Comparison of ENCODE assay signal across 8 cellular contexts in the genomic region with DNA sequence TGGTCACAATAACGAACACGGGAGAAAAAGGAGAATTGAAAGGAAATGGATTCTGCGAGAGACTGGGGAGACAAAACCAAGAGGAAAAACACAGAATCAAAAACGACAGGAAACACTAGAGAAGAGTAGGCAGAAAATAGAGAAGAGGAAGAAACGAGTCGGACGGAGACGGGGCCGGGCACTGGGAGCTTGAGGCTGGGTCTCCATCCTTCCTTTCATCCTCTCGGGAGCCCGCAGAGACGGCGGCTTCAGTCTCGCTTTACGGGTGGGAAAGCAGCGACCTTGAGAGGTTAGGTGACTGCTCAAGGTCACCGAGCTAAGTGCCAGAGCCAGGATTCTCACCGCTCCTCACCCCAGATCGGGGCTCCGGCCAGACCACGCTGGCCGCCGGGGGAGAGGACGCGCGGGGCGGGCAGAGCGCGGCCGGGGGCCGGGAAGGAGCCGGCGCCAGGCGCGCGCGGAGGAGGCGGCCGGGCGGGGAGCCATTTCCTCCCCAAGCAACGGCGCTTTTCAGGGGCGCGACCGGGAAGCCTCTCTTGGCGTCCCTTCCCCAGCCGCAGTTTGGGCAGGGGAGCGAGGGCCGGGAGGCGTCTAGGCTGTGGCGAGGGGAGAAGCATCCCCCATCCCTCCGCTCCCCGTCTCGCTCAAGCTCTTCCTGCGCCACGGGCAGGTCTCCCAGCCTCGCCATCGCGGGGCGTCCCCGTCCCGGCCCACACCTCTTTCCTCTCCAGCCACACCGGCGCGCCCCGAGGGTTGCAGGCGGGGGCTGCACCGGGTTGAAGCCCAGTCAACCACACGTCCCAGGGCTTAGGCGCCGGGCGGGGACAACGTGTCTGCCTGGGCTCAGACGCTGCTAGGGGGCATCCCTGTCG. TPM values are rescaled to one million over a fixed set of nuclear protein-coding genes. Genes with fewer than 3 reads are reported as not detected.
DNase-seq lines count a peak whose midpoint lies in the region; ATAC-seq and TF ChIP-seq lines count a peak whose summit lies in the region.

No MANE protein-coding gene starts in this region.

- peak overlapping the region; percentile 64 for H3K9ac ChIP-seq in Karpas-422 (ENCODE audit: low read length)
- H3K9ac ChIP-seq in duodenal mucosa (ENCODE audit: low read depth in 1 of 2, low read length in 2 of 2): peak overlapping the region in 1 of 2 donors; percentile 10

- H2AFZ ChIP-seq in Karpas-422 (ENCODE audit: low read length): peak overlapping the region; percentile 97

- H3K79me2 ChIP-seq in Karpas-422 (ENCODE audit: low read length): no peaks in the 10 kb centered on the region

- no peaks in the 10 kb centered on the region for H3K9me2 ChIP-seq in Karpas-422 (replicated peaks; ENCODE audit: insufficient read depth, low read length)

- H3K4me1 ChIP-seq in Karpas-422 (ENCODE audit: low read length) (peaks cover 13% of the 10 kb centered on the region), duodenal mucosa (ENCODE audit: control insufficient read depth in 1 of 2, insufficient read depth in 2 of 2, low read length in 2 of 2) (peaks cover 0 to 4% of the 10 kb centered on the region in 2 donors), lower lobe of right lung (peaks cover 17% of the 10 kb centered on the region)

- ATAC-seq in GM21576 (IDR thresholded peaks at IDR 0.05; ENCODE audit: unreplicated experiment) (peak; percentile 65), lower lobe of right lung (peak; percentile 64 to 75)

- H4K20me1 ChIP-seq in Karpas-422 (ENCODE audit: insufficient read depth, low read depth, low read length): no peaks in the 10 kb centered on the region

- H3K27me3 ChIP-seq in Karpas-422 (ENCODE audit: low read length): no peaks in the 10 kb centered on the region
- H3K27me3 ChIP-seq in duodenal mucosa (ENCODE audit: control insufficient read depth in 1 of 2, insufficient read depth in 2 of 2, low read length in 2 of 2): peaks cover 22 to 33% of the 10 kb centered on the region in 2 donors
- H3K27me3 ChIP-seq in lower lobe of right lung (ENCODE audit: low read depth): peaks cover 23% of the 10 kb centered on the region

- H3K27ac ChIP-seq in Karpas-422 (ENCODE audit: low read length): no peak overlapping the region
- no peak overlapping the region for H3K27ac ChIP-seq in duodenal mucosa (ENCODE audit: low read depth, low read length)
- H3K27ac ChIP-seq in lower lobe of right lung: peak overlapping the region; percentile 32

- TF ChIP-seq CTCF in lower lobe of right lung (IDR thresholded peaks at IDR 0.05): no peak

- H3K9me3 ChIP-seq in Karpas-422 (ENCODE audit: low read length) (no peaks in the 10 kb centered on the region), duodenal mucosa (ENCODE audit: control insufficient read depth in 1 of 2, low read length in 2 of 2) (no peaks in the 10 kb centered on the region), lower lobe of right lung (no peaks in the 10 kb centered on the region)

- intact Hi-C loops in lower lobe of right lung (cut with DNase I): no loop called here

- H3K36me3 ChIP-seq in Karpas-422 (ENCODE audit: insufficient read depth, low read length) (no peaks in the 10 kb centered on the region), duodenal mucosa (ENCODE audit: control insufficient read depth in 1 of 2, insufficient read depth in 2 of 2, low read length in 2 of 2) (no peaks in the 10 kb centered on the region), lower lobe of right lung (no peaks in the 10 kb centered on the region)

- peak; percentile 67 for DNase-seq in G401 (ENCODE audit: low spot score)
- peak; percentile 66 for DNase-seq in Karpas-422
- DNase-seq in activated CD4-positive, alpha-beta T cell treated with anti-CD3 and anti-CD28 coated beads for 4 hours: peak; percentile 16 to 22
- DNase-seq in lower lobe of right lung: peak; percentile 46
- peak; percentile 64 for DNase-seq in stimulated activated CD8-positive, alpha-beta memory T cell treated with anti-CD3 and anti-CD28 coated beads, Interleukin-4, amount 100 ng/mL, for 48 hours
- DNase-seq in LoVo (ENCODE audit: low spot score): no peak

- H3K4me3 ChIP-seq in Karpas-422 (ENCODE audit: low read length): peak overlapping the region; percentile 72
- peak overlapping the region; percentile 61 to 73 for H3K4me3 ChIP-seq in duodenal mucosa (ENCODE audit: low read depth in 1 of 2, low read length in 2 of 2)
- H3K4me3 ChIP-seq in lower lobe of right lung: peak overlapping the region; percentile 63

- in situ Hi-C loops in G401 (cut with HindIII; ENCODE audit: low sequenced_read_pairs): no loop called here

- peak overlapping the region; percentile 78 for H3K4me2 ChIP-seq in Karpas-422 (ENCODE audit: low read depth, low read length, poor library complexity, severe bottlenecking)

RNA-seq across cellular contexts. Expression of gene MAP3K7, which starts 24.0 kb away (rescaled TPM):
- 28.2 and 44.6 TPM in 2 replicates for total RNA-seq in G401 (2014; rRNA removed; shearing (Covaris generic))
- total RNA-seq in Karpas-422 (2014; rRNA removed; shearing (Covaris generic); ENCODE audit: low replicate concordance): 55.6 and 91.9 TPM in 2 replicates
- total RNA-seq in lower lobe of right lung: 22.0 TPM
